In the genomic region with DNA sequence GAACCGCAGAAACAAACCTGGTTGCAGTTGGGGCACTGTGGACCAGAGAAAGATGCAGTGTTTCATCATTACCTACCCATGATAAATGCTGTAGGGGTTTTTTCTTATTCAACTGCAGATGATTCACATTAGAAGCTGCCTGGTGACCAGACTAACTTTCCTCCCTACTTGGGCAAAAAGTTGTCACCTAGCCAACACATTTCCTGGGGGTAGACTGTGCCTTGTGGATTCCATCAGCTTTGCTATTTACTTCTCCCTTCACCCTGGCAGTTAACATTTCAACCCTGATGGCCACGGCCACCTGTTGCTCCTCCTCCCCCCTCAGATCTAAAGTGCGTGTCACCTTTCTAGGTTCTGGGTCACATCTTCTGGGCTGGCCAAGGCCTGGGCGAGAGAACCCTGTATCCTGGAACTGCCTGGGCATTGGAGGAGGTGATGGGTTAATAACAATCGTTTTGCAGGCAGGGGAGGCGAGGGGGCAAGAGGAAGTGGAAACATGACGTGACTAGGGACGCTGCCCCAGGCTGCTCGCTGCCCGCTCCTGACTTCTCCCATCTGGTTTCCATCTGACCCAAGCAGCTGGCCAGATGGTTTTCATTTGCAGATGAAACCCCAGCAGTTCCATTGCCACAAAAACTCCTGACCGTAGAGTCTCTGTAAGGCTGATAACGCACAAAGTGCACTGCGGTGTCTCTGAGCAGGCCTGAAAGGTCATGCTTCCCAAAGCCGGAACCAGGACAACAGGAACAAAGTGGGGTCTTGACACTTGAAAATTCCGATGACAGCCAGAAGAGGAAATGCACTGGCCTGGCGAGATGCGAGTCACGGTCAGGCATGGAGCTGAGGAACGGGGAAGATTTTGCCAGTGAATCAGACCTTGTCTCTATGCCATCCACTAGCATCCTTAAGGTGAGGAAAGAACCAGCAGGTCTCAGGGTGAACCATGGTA, we compare ENCODE assay signal across 8 cellular contexts. TPM values are rescaled to one million over a fixed set of nuclear protein-coding genes. Genes with fewer than 3 reads are reported as not detected.
DNase-seq lines count a peak whose midpoint lies in the region; ATAC-seq and TF ChIP-seq lines count a peak whose summit lies in the region.

No MANE protein-coding gene starts in this region.

- H3F3A ChIP-seq in PC-9 (ENCODE audit: insufficient read depth, low read depth) = peaks cover 34% of the 10 kb centered on the region

- no TSS peak for BruUV-seq in Caco-2 (replicated peaks; lab: Mats Ljungman, UMichigan)
- BruUV-seq in PC-9 (replicated peaks; lab: Mats Ljungman, UMichigan) = no TSS peak

- TF ChIP-seq CTCF in Caco-2 (IDR thresholded peaks at IDR 0.05; ENCODE audit: insufficient read depth in 1 of 2, low read depth in 1 of 2, low read length in 1 of 2, severe bottlenecking in 1 of 2, unreplicated experiment in 1 of 2) (no peak), PC-9 (conservative IDR thresholded peaks at IDR 0.05) (no peak), transverse colon (IDR thresholded peaks at IDR 0.05) (no peak)

- POLR2A ChIA-PET in Caco-2 (lab: Charles Lee) = no interaction called here
- POLR2A ChIA-PET in PC-9 (lab: Charles Lee; ENCODE audit: unreplicated experiment) = interaction anchor here (0.6 kb wide), 1 partner anchor 37 kb away, joined by 5 read pairs; a partner anchor contains a TSS

- no peak overlapping the region for H2AFZ ChIP-seq in PC-9

- H4K20me1 ChIP-seq in PC-9 (ENCODE audit: insufficient read depth) = peaks cover 23% of the 10 kb centered on the region; the same call in 1 of the 2 replicates

- peak overlapping the region; percentile 73 for H3K27ac Mint-ChIP-seq in Caco-2 (ENCODE audit: unreplicated experiment)

- no peaks in the 10 kb centered on the region for H3K27me3 Mint-ChIP-seq in Caco-2 (ENCODE audit: insufficient read depth, unreplicated experiment)

- no peak overlapping the region for H3K4me3 ChIP-seq in Caco-2 (ENCODE audit: low read depth, low read length)
- no peak overlapping the region for H3K4me3 ChIP-seq in PC-9
- H3K4me3 ChIP-seq in transverse colon = no peak overlapping the region

- no peak overlapping the region for H3K4me3 Mint-ChIP-seq in Caco-2 (ENCODE audit: unreplicated experiment)

- no peaks in the 10 kb centered on the region for H3K9me3 Mint-ChIP-seq in Caco-2 (ENCODE audit: unreplicated experiment)

- intact Hi-C loops in Caco-2 (cut with micrococcal nuclease; ENCODE audit: unreplicated experiment) = loop anchor here (5.0 kb wide), 2 partner anchors 39 to 204 kb away; a partner anchor contains a TSS
- intact Hi-C loops in PC-9 (cut with micrococcal nuclease; ENCODE audit: unreplicated experiment) = loop anchor here (1.0 to 2.0 kb wide), 2 partner anchors 38 to 148 kb away; a partner anchor contains a TSS
- intact Hi-C loops in transverse colon (cut with DNase I; ENCODE audit: low total_unique reads) = no loop called here

- H3K36me3 Mint-ChIP-seq in Caco-2 (ENCODE audit: insufficient read depth, unreplicated experiment) = peaks cover 25% of the 10 kb centered on the region

- ATAC-seq in GM18870 (IDR thresholded peaks at IDR 0.05; ENCODE audit: unreplicated experiment) (no peak), GM18498 (IDR thresholded peaks at IDR 0.05; ENCODE audit: unreplicated experiment) (no peak), GM21528 (IDR thresholded peaks at IDR 0.05; ENCODE audit: low FRiP score, unreplicated experiment) (no peak)

- H3K9me2 ChIP-seq in PC-9 (ENCODE audit: insufficient read depth) = no peaks in the 10 kb centered on the region

- H3K36me3 ChIP-seq in Caco-2 (ENCODE audit: control insufficient read depth, insufficient read depth, low read length) = no peaks in the 10 kb centered on the region
- H3K36me3 ChIP-seq in PC-9 (ENCODE audit: low read depth) = no peaks in the 10 kb centered on the region
- H3K36me3 ChIP-seq in transverse colon = no peaks in the 10 kb centered on the region

- CTCF ChIA-PET in Caco-2 (lab: Charles Lee) = no interaction called here
- CTCF ChIA-PET in PC-9 (lab: Charles Lee) = no interaction called here

- peaks cover 70% of the 10 kb centered on the region for H3K79me2 ChIP-seq in PC-9 (ENCODE audit: low read depth)

- peak; percentile 65 for TF ChIP-seq EP300 in transverse colon (IDR thresholded peaks at IDR 0.05; ENCODE audit: low read depth)

- TF ChIP-seq POLR2A in transverse colon (IDR thresholded peaks at IDR 0.05) = peak; percentile 30

- H3K9me3 ChIP-seq in Caco-2 = no peaks in the 10 kb centered on the region
- H3K9me3 ChIP-seq in PC-9 (ENCODE audit: insufficient read depth, low read depth) = no peaks in the 10 kb centered on the region
- H3K9me3 ChIP-seq in transverse colon = no peaks in the 10 kb centered on the region

- H3K4me1 ChIP-seq in Caco-2 = peaks cover 19% of the 10 kb centered on the region
- peaks cover 40% of the 10 kb centered on the region for H3K4me1 ChIP-seq in PC-9 (replicated peaks; ENCODE audit: insufficient read depth)
- peaks cover 60 to 96% (median 75%) of the 10 kb centered on the region in 4 donors for H3K4me1 ChIP-seq in transverse colon

- H3K27me3 ChIP-seq in Caco-2 (replicated peaks; ENCODE audit: control insufficient read depth, insufficient read depth, low read length) = no peaks in the 10 kb centered on the region
- no peaks in the 10 kb centered on the region for H3K27me3 ChIP-seq in PC-9 (ENCODE audit: insufficient read depth, low read depth)
- no peaks in the 10 kb centered on the region for H3K27me3 ChIP-seq in transverse colon

- in situ Hi-C loops in transverse colon (cut with MboI; ENCODE audit: low pct_ligation_motif_present in 1 of 4, low pct_unique_long_range_greater_than_20kb in 1 of 4, low sequenced_read_pairs in 3 of 4) = no loop called here

- H3K4me2 ChIP-seq in PC-9 = peak overlapping the region; percentile 49

- 50 to 80% methylated on average over 1 to 19 of the region's 19 CpGs for WGBS in transverse colon (ENCODE audit: low coverage in 1 of 2), 2 donors

- DNase-seq in Caco-2 (no peak), PC-9 (peak; percentile 50 to 66), dedifferentiated amniotic fluid mesenchymal stem cell (ENCODE audit: extremely low spot score) (peak; percentile 79), medulla oblongata (ENCODE audit: extremely low spot score) (peak; percentile 78), transverse colon (peak; percentile 51)

- peaks cover 28% of the 10 kb centered on the region for H3K4me1 Mint-ChIP-seq in Caco-2 (ENCODE audit: low read depth, unreplicated experiment)

- H3K27ac ChIP-seq in PC-9 (peak overlapping the region; percentile 51), transverse colon (peak overlapping the region; percentile 78 to 84 (median 82))

RNA-seq across cellular contexts. Expression of a gene that starts 36.6 kb away (rescaled TPM):
- 205 and 223 TPM in 2 replicates for total RNA-seq in Caco-2 (2022)
- total RNA-seq in PC-9 (2021) = 222 and 274 TPM in 2 replicates
- total RNA-seq in transverse colon = 100 to 1,000 TPM; 127 to 404 (median 136) TPM

Comparison
In these comparisons a context has a peak if more than half of its experiments do, and no peak if none do; other contexts are left out.
1. DNase-seq: peak in PC-9 (2 of 2), dedifferentiated amniotic fluid mesenchymal stem cell (single experiment), medulla oblongata (single experiment) and transverse colon (single experiment); none in Caco-2 (0 of 2).